ENCODE assay signal across 14 cellular contexts in genomic region chr17:46027326-46028325, GRCh38. TPM values are rescaled to one million over a fixed set of nuclear protein-coding genes. Genes with fewer than 3 reads are reported as not detected.
A peak's percentile ranks its signal among the peaks of the same experiment; 100 is the strongest.
DNase-seq lines count a peak whose midpoint lies in the region; ATAC-seq and TF ChIP-seq lines count a peak whose summit lies in the region.
"Had no signal": no experiment of that assay in that cellular context is flagged by ENCODE, and none has a peak within 500 bp of the region (broad histone marks: within the 10 kb centered on the region; RNA-seq: fewer than 3 reads in every experiment).

No MANE protein-coding gene starts in this region.

- H3K27ac Mint-ChIP-seq in brain (peak overlapping the region; percentile 30 to 89 (median 86)), nephron progenitor cell (peak overlapping the region; percentile 88)

- no peak overlapping the region for H2AFZ ChIP-seq in Karpas-422 (ENCODE audit: low read length)

- H3K9me3 Mint-ChIP-seq in brain (peaks cover 0 to under 1% (median 0%) of the 10 kb centered on the region in 5 experiments), nephron progenitor cell (no peaks in the 10 kb centered on the region)

- peaks cover 3% of the 10 kb centered on the region for H3K27me3 Mint-ChIP-seq in brain
- H3K27me3 Mint-ChIP-seq in nephron progenitor cell (ENCODE audit: low read depth, poor library complexity): peaks cover 5% of the 10 kb centered on the region

- TF ChIP-seq CTCF in brain (conservative IDR thresholded peaks at IDR 0.05) (no peak), nephron progenitor cell (IDR thresholded peaks at IDR 0.05) (no peak), uterus (IDR thresholded peaks at IDR 0.05) (no peak)

- no peaks in the 10 kb centered on the region for H3K9me2 ChIP-seq in Karpas-422 (replicated peaks; ENCODE audit: insufficient read depth, low read length)

- no peak for TF ChIP-seq POLR2A in uterus (IDR thresholded peaks at IDR 0.05)

- H3K4me2 ChIP-seq in Karpas-422 (ENCODE audit: low read depth, low read length, poor library complexity, severe bottlenecking): peak overlapping the region; percentile 72

- no peaks in the 10 kb centered on the region for H4K20me1 ChIP-seq in Karpas-422 (ENCODE audit: insufficient read depth, low read depth, low read length)

- H3K36me3 Mint-ChIP-seq in brain (peaks cover 62% of the 10 kb centered on the region), nephron progenitor cell (ENCODE audit: low read depth) (peaks cover 55% of the 10 kb centered on the region)

- H3K27me3 ChIP-seq in Karpas-422 (ENCODE audit: low read length) (no peaks in the 10 kb centered on the region), aorta (ENCODE audit: control insufficient read depth in 1 of 2, insufficient read depth in 2 of 2, low read length in 1 of 2) (no peaks in the 10 kb centered on the region), uterus (no peaks in the 10 kb centered on the region)

- peak overlapping the region; percentile 70 for H3K9ac ChIP-seq in Karpas-422 (ENCODE audit: low read length)

- no peaks in the 10 kb centered on the region for H3K79me2 ChIP-seq in Karpas-422 (ENCODE audit: low read length)

- intact Hi-C loops in aorta (cut with DNase I) (no loop called here), uterus (cut with DNase I; ENCODE audit: low total_unique reads) (no loop called here)

- WGBS in aorta, 2 donors: 62 to 63% methylated on average over 11 of the region's 11 CpGs

- H3K36me3 ChIP-seq in Karpas-422 (ENCODE audit: insufficient read depth, low read length) (peaks cover 14% of the 10 kb centered on the region; the same call in 1 of the 2 replicates), aorta (ENCODE audit: control insufficient read depth in 1 of 2, insufficient read depth in 2 of 2, low read length in 1 of 2) (peaks cover 0 to 1% of the 10 kb centered on the region in 2 donors), uterus (no peaks in the 10 kb centered on the region)

- no peak for ATAC-seq in aorta (ENCODE audit: low FRiP score)
- ATAC-seq: Panc1 had no signal

- H3K9me3 ChIP-seq in Karpas-422 (ENCODE audit: low read length): no peaks in the 10 kb centered on the region
- no peaks in the 10 kb centered on the region for H3K9me3 ChIP-seq in aorta (ENCODE audit: control insufficient read depth, low read length)
- H3K9me3 ChIP-seq in uterus: no peaks in the 10 kb centered on the region

- peak overlapping the region; percentile 95 for H3K27ac ChIP-seq in Karpas-422 (ENCODE audit: low read length)
- H3K27ac ChIP-seq in aorta (ENCODE audit: low read depth in 1 of 2, low read length in 2 of 2): no peak overlapping the region
- H3K27ac ChIP-seq in uterus: no peak overlapping the region
- H3K27ac ChIP-seq: 22Rv1 had no signal

- H3K4me3 ChIP-seq in Karpas-422 (ENCODE audit: low read length) (peak overlapping the region; percentile 58), aorta (ENCODE audit: low read length in 2 of 2) (no peak overlapping the region), uterus (no peak overlapping the region)

- peak; percentile 18 for DNase-seq in DMS79 treated with DMSO at 0.1 percent for 48 hours (lab: John Stamatoyannopoulos, UW)
- no peak for DNase-seq in DMS79 (lab: John Stamatoyannopoulos, UW)
- DNase-seq in Karpas-422: no peak
- DNase-seq in nephron progenitor cell: no peak
- DNase-seq in aorta: no peak
- no peak for DNase-seq in HT-29 (ENCODE audit: low spot score)
- DNase-seq in uterus: no peak
- DNase-seq: activated CD4-positive, CD25-positive, alpha-beta regulatory T cell; amniotic stem cell; NCI-H1436 had no signal

- H3K4me3 Mint-ChIP-seq in brain (no peak overlapping the region), nephron progenitor cell (no peak overlapping the region)

- H3K4me1 ChIP-seq in Karpas-422 (ENCODE audit: low read length) (peaks cover 69% of the 10 kb centered on the region), aorta (ENCODE audit: control insufficient read depth in 1 of 2, insufficient read depth in 2 of 2, low read length in 2 of 2) (no peaks in the 10 kb centered on the region), uterus (no peaks in the 10 kb centered on the region)

- H3K4me1 Mint-ChIP-seq in brain: peaks cover 41% of the 10 kb centered on the region
- H3K4me1 Mint-ChIP-seq in nephron progenitor cell: peaks cover 35% of the 10 kb centered on the region

RNA-seq across cellular contexts. Expression of gene STH, which starts 28.6 kb away (rescaled TPM):
- total RNA-seq in Karpas-422 (2014; rRNA removed; shearing (Covaris generic); ENCODE audit: low replicate concordance): not detected in 2 replicates
- polyA plus RNA-seq in brain (ENCODE audit: insufficient read depth, low read depth, low replicate concordance) (not detected), aorta (not detected)
- total RNA-seq in aorta (not detected), uterus (not detected)
- not detected in 2 replicates for total RNA-seq in HT-29 (2014; rRNA removed; shearing (Covaris generic))
- total RNA-seq: sciatic nerve had no signal
